In genomic region chr15:80615783-80616391, GRCh38 we compare ENCODE assay signal across 9 cellular contexts.
DNase-seq lines count a peak whose midpoint lies in the region; ATAC-seq, FAIRE-seq and TF ChIP-seq lines count a peak whose summit lies in the region.
"Had no signal": no experiment of that assay in that cellular context is flagged by ENCODE, and none has a peak within 500 bp of the region (broad histone marks: within the 10 kb centered on the region; RNA-seq: fewer than 3 reads in every experiment).

No MANE protein-coding gene starts in this region.

- no peaks in the 10 kb centered on the region for H3K9me3 ChIP-seq in keratinocyte (ENCODE audit: control insufficient read depth, low read depth, low read length)

- H3K4me1 ChIP-seq in keratinocyte (ENCODE audit: control insufficient read depth, extremely low read depth, insufficient read depth, low read length), result peaks cover 14% of the 10 kb centered on the region

- H3K4me3 ChIP-seq in keratinocyte (ENCODE audit: control insufficient read depth in 2 of 3, extremely low read depth in 1 of 3, insufficient read depth in 2 of 3, low read depth in 1 of 3, low read length in 3 of 3), result no peak overlapping the region

- ATAC-seq in HG03025 (IDR thresholded peaks at IDR 0.05; ENCODE audit: low FRiP score, unreplicated experiment) (no peak), GM21515 (IDR thresholded peaks at IDR 0.05; ENCODE audit: unreplicated experiment) (no peak)

- H3K4me2 ChIP-seq in keratinocyte (ENCODE audit: control insufficient read depth, extremely low read depth, insufficient read depth, low read depth, low read length), result peak overlapping the region; percentile 34

- no peaks in the 10 kb centered on the region for H3K79me2 ChIP-seq in keratinocyte (ENCODE audit: control insufficient read depth, insufficient read depth, low read length)

- TF ChIP-seq CTCF in VCaP (conservative IDR thresholded peaks at IDR 0.05) (no peak), keratinocyte (optimal IDR thresholded peaks at IDR 0.05 in 1 of 3, IDR thresholded peaks at IDR 0.05 in 1 of 3, conservative IDR thresholded peaks at IDR 0.05 in 1 of 3; ENCODE audit: extremely low read depth in 1 of 3, insufficient read depth in 2 of 3, low read length in 3 of 3) (no peak)

- no peaks in the 10 kb centered on the region for H3K27me3 ChIP-seq in keratinocyte (ENCODE audit: control insufficient read depth, extremely low read depth, insufficient read depth, low read length)

- dilution Hi-C loops in keratinocyte (cut with MboI; ENCODE audit: extremely low pct_ligation_motif_present, low sequenced_read_pairs), result no loop called here

- H3K36me3 ChIP-seq in keratinocyte (ENCODE audit: control insufficient read depth in 2 of 2, extremely low read depth in 1 of 2, insufficient read depth in 2 of 2, low read length in 2 of 2), result no peaks in the 10 kb centered on the region

- no peaks in the 10 kb centered on the region for H3K9me1 ChIP-seq in keratinocyte (ENCODE audit: control insufficient read depth, extremely low read depth, insufficient read depth, low read length)

- no peaks in the 10 kb centered on the region for H4K20me1 ChIP-seq in keratinocyte (ENCODE audit: control insufficient read depth, extremely low read depth, insufficient read depth, low read length)

- H3K27ac ChIP-seq in VCaP (peak overlapping the region; percentile 93), keratinocyte (ENCODE audit: control insufficient read depth, insufficient read depth, low read length) (no peak overlapping the region)
- H3K27ac ChIP-seq: HL-60 had no signal

- peak overlapping the region; percentile 28 for H2AFZ ChIP-seq in keratinocyte (ENCODE audit: control insufficient read depth, low read length)

- H3K9ac ChIP-seq in keratinocyte (ENCODE audit: control insufficient read depth, extremely low read depth, insufficient read depth, low read length), result no peak overlapping the region

- FAIRE-seq in keratinocyte (lab: Jason Lieb, UNC), result peak; percentile 76

- peak; percentile 3 for DNase-seq in A172 (ENCODE audit: low spot score)
- peak; percentile 70 for DNase-seq in NCI-H1092 (lab: John Stamatoyannopoulos, UW)
- no peak for DNase-seq in keratinocyte (ENCODE audit: low read depth, low spot score)
- DNase-seq in activated naive CD4-positive, alpha-beta T cell (lab: John Stamatoyannopoulos, UW), result no peak
- no peak for DNase-seq in HuH-7 (ENCODE audit: low spot score)

Comparison
In these comparisons a context has a peak if more than half of its experiments do, and no peak if none do; other contexts are left out.
1. DNase-seq: peak in A172 (single experiment) and NCI-H1092 (single experiment); none in keratinocyte (single experiment), activated naive CD4-positive, alpha-beta T cell (0 of 4) and HuH-7 (single experiment).